9 cellular contexts compared by ENCODE assay signal in the genomic region with DNA sequence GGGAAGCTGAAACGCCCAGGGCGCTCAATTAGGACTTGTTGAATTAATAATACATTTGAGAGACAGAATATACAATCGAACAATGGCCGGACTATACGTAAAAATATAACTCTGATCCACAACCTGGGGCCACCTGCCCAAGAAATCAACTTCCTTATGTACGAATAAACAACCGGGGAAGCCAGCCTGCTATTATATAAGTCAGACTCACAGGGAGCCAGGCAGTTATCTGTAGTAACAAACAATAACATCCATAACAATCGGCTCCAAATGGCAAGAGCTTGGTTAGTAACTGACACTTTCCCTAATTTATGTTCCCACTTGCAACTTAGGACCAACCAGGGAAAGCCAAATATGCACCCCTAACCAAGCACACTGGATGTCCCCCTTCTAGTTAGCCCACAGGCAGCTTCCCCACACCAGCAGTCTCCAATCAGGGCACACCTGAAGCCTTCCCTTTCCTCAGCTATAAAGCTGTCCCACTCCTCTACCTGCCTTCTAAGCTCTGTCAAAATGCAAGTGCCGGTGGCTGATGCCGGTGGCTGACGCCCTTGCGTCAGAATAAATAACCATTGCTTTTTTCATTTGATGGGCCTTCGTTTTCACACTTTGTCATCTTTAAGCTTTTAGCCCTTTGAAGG. TPM values are rescaled to one million over a fixed set of nuclear protein-coding genes. Genes with fewer than 3 reads are reported as not detected.
DNase-seq lines count a peak whose midpoint lies in the region; ATAC-seq and TF ChIP-seq lines count a peak whose summit lies in the region.
"Not testable (repeated sequence)": the region's sequence is repeated elsewhere in the genome, so short reads cannot be mapped to it uniquely, and the experiment has no call there.
"Had no signal": no experiment of that assay in that cellular context is flagged by ENCODE, and none has a peak within 500 bp of the region (broad histone marks: within the 10 kb centered on the region; RNA-seq: fewer than 3 reads in every experiment).

No MANE protein-coding gene starts in this region.

- H3K9me3 Mint-ChIP-seq in CD4-positive, alpha-beta T cell; T-helper 2 cell treated with Interferon-gamma antibody and Interleukin-4, amounts not matched to agents 5 μg/mL and 100 μg/mL, for 36 hours; activated T-helper 17 cell treated with anti-CD3 and anti-CD28 coated beads, Interleukin-2, amount 50 U/mL, for 72 hours; central memory CD8-positive, alpha-beta T cell; nephron: not testable (repeated sequence)

- not testable (repeated sequence) for H3K4me1 ChIP-seq in HUES48 (ENCODE audit: control insufficient read depth, insufficient read depth, low read length); iPS-15b (ENCODE audit: control insufficient read depth, insufficient read depth, low read length); subcutaneous abdominal adipose tissue (ENCODE audit: control insufficient read depth in 5 of 5, insufficient read depth in 5 of 5, low read length in 5 of 5)

- not testable (repeated sequence) for H3K9me3 ChIP-seq in CD4-positive, alpha-beta T cell (ENCODE audit: control insufficient read depth, low read length); HUES48 (ENCODE audit: control insufficient read depth, insufficient read depth, low read length); iPS-15b (ENCODE audit: control insufficient read depth, insufficient read depth, low read length); subcutaneous abdominal adipose tissue (ENCODE audit: control insufficient read depth in 5 of 5, low read length in 5 of 5)

- ATAC-seq in CD4-positive, alpha-beta T cell (ENCODE audit: poor library complexity), result peak; percentile 30
- ATAC-seq in activated T-helper 17 cell treated with anti-CD3 and anti-CD28 coated beads, Interleukin-2, amount 50 U/mL, for 72 hours (replicated peaks), result peak; percentile 32
- ATAC-seq in central memory CD8-positive, alpha-beta T cell (replicated peaks; ENCODE audit: extremely low read depth, poor library complexity, severe bottlenecking), result peak; percentile 25

- not testable (repeated sequence) for H3K27ac ChIP-seq in CD4-positive, alpha-beta T cell (ENCODE audit: low read depth, low read length); subcutaneous abdominal adipose tissue (ENCODE audit: low read depth, low read length)
- peak overlapping the region; percentile 35 for H3K27ac ChIP-seq in HUES48 (ENCODE audit: low read depth, low read length)

- intact Hi-C loops in CD4-positive, alpha-beta T cell (cut with DNase I, micrococcal nuclease), result not testable (repeated sequence)

- peak overlapping the region; percentile 66 for H3K4me3 ChIP-seq in HUES48 (ENCODE audit: low read depth, low read length)
- peak overlapping the region; percentile 49 for H3K4me3 ChIP-seq in iPS-15b (ENCODE audit: low read depth, low read length)
- peak overlapping the region in 3 of 5 donors; percentile 15 to 53 (median 42) for H3K4me3 ChIP-seq in subcutaneous abdominal adipose tissue (ENCODE audit: low read depth in 1 of 5, low read length in 5 of 5)

- not testable (repeated sequence) for H3K27me3 Mint-ChIP-seq in CD4-positive, alpha-beta T cell; T-helper 2 cell treated with Interferon-gamma antibody and Interleukin-4, amounts not matched to agents 5 μg/mL and 100 μg/mL, for 36 hours (ENCODE audit: low read depth); activated T-helper 17 cell treated with anti-CD3 and anti-CD28 coated beads, Interleukin-2, amount 50 U/mL, for 72 hours; central memory CD8-positive, alpha-beta T cell; nephron (ENCODE audit: low read depth)

- not testable (repeated sequence) for H3K9ac ChIP-seq in HUES48 (ENCODE audit: low read depth, low read length); iPS-15b (ENCODE audit: low read depth, low read length); subcutaneous abdominal adipose tissue (ENCODE audit: low read length in 5 of 5)

- not testable (repeated sequence) for H3K36me3 ChIP-seq in HUES48 (ENCODE audit: control insufficient read depth, insufficient read depth, low read length); iPS-15b (ENCODE audit: control insufficient read depth, insufficient read depth, low read length); subcutaneous abdominal adipose tissue (ENCODE audit: control insufficient read depth in 5 of 5, insufficient read depth in 5 of 5, low read length in 5 of 5)

- POLR2A ChIA-PET in CD4-positive, alpha-beta T cell (lab: Charles Lee), result not testable (repeated sequence)

- H3K36me3 Mint-ChIP-seq in CD4-positive, alpha-beta T cell (ENCODE audit: low read depth); T-helper 2 cell treated with Interferon-gamma antibody and Interleukin-4, amounts not matched to agents 5 μg/mL and 100 μg/mL, for 36 hours (ENCODE audit: low read depth); activated T-helper 17 cell treated with anti-CD3 and anti-CD28 coated beads, Interleukin-2, amount 50 U/mL, for 72 hours (ENCODE audit: low read depth); central memory CD8-positive, alpha-beta T cell (ENCODE audit: insufficient read depth); nephron (ENCODE audit: low read depth): not testable (repeated sequence)

- TF ChIP-seq CTCF in CD4-positive, alpha-beta T cell (IDR thresholded peaks at IDR 0.05); nephron (IDR thresholded peaks at IDR 0.05; ENCODE audit: unreplicated experiment in 3 of 3): not testable (repeated sequence)

- H3K27ac Mint-ChIP-seq in CD4-positive, alpha-beta T cell, result peak overlapping the region; percentile 82
- H3K27ac Mint-ChIP-seq in T-helper 2 cell treated with Interferon-gamma antibody and Interleukin-4, amounts not matched to agents 5 μg/mL and 100 μg/mL, for 36 hours, result peak overlapping the region; percentile 62
- peak overlapping the region; percentile 90 for H3K27ac Mint-ChIP-seq in activated T-helper 17 cell treated with anti-CD3 and anti-CD28 coated beads, Interleukin-2, amount 50 U/mL, for 72 hours
- peak overlapping the region; percentile 38 for H3K27ac Mint-ChIP-seq in central memory CD8-positive, alpha-beta T cell (ENCODE audit: low read depth)
- H3K27ac Mint-ChIP-seq in nephron, result not testable (repeated sequence)

- not testable (repeated sequence) for H3K4me1 Mint-ChIP-seq in CD4-positive, alpha-beta T cell (ENCODE audit: low read depth); T-helper 2 cell treated with Interferon-gamma antibody and Interleukin-4, amounts not matched to agents 5 μg/mL and 100 μg/mL, for 36 hours (ENCODE audit: low read depth); activated T-helper 17 cell treated with anti-CD3 and anti-CD28 coated beads, Interleukin-2, amount 50 U/mL, for 72 hours; central memory CD8-positive, alpha-beta T cell; nephron

- DNase-seq in CD4-positive, alpha-beta T cell; T-helper 2 cell treated with Interferon-gamma antibody and Interleukin-4, amounts not matched to agents 5 μg/mL and 100 μg/mL, for 36 hours (ENCODE audit: low spot score); central memory CD8-positive, alpha-beta T cell (ENCODE audit: low spot score in 2 of 2): not testable (repeated sequence)

- CTCF ChIA-PET in CD4-positive, alpha-beta T cell (lab: Charles Lee), result not testable (repeated sequence)

- not testable (repeated sequence) for H3K27me3 ChIP-seq in CD4-positive, alpha-beta T cell (ENCODE audit: control insufficient read depth, insufficient read depth, low read length); HUES48 (ENCODE audit: control insufficient read depth, insufficient read depth, low read length); iPS-15b (ENCODE audit: control insufficient read depth, insufficient read depth, low read length); subcutaneous abdominal adipose tissue (ENCODE audit: control insufficient read depth in 5 of 5, insufficient read depth in 4 of 5, low read length in 5 of 5)

- H3K4me3 Mint-ChIP-seq in CD4-positive, alpha-beta T cell, result peak overlapping the region; percentile 88
- H3K4me3 Mint-ChIP-seq in T-helper 2 cell treated with Interferon-gamma antibody and Interleukin-4, amounts not matched to agents 5 μg/mL and 100 μg/mL, for 36 hours, result peak overlapping the region; percentile 60
- peak overlapping the region; percentile 76 for H3K4me3 Mint-ChIP-seq in activated T-helper 17 cell treated with anti-CD3 and anti-CD28 coated beads, Interleukin-2, amount 50 U/mL, for 72 hours
- H3K4me3 Mint-ChIP-seq in central memory CD8-positive, alpha-beta T cell, result peak overlapping the region; percentile 64
- H3K4me3 Mint-ChIP-seq in nephron, result peak overlapping the region; percentile 59 to 66 (median 59)

RNA-seq across cellular contexts. Expression of gene FCGR1A, which starts 41.8 kb away (rescaled TPM):
- total RNA-seq in CD4-positive, alpha-beta T cell, result under 1 TPM in 1 of 2 experiments, not detected in 1; 0.17 TPM
- total RNA-seq in activated T-helper 17 cell treated with anti-CD3 and anti-CD28 coated beads, Interleukin-2, amount 50 U/mL, for 72 hours, result not detected
- total RNA-seq: mammary epithelial cell had no signal
